ENCODE assay signal across 10 cellular contexts in the genomic region with DNA sequence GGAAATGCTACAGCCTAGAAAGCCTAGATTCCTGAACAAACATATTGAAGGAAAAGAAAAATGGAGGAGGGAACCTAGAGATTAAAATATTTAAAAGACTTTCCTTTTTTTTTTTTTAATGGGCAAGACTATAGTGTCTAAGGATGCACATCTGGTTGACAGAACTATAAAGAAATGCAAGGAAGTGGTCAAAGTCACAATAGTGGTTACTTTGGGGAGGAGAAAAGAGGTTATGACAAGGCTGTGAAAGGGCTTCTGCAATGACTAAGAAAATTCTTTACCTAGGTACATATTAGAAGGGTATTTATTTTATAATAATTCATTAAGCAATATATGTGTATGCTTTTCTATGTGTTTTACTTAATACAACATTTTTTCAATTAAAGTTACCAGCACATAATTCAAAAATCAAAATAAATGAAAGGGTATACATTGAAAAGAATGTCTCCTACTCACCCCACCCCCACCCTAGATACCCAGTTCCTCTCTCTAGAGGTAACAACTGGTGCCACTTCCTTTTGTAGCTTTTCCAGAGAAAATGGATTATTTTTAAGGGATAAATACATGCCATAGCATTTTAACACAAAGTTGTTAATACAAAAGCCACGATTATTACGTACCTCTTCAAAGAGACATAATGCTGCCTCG.
A peak's percentile ranks its signal among the peaks of the same experiment; 100 is the strongest.
DNase-seq lines count a peak whose midpoint lies in the region; ATAC-seq, FAIRE-seq and TF ChIP-seq lines count a peak whose summit lies in the region.
"Had no signal": no experiment of that assay in that cellular context is flagged by ENCODE, and none has a peak within 500 bp of the region (broad histone marks: within the 10 kb centered on the region; RNA-seq: fewer than 3 reads in every experiment).

No MANE protein-coding gene starts in this region.

- H3K9me1 ChIP-seq in K562 (ENCODE audit: control insufficient read depth, insufficient read depth, low read length): no peaks in the 10 kb centered on the region

- peak overlapping the region; percentile 39 for H3K27ac Mint-ChIP-seq in activated T-cell treated with anti-CD3 and anti-CD28 coated beads, Interleukin-2, amount 50 U/mL, for 24 hours
- no peak overlapping the region for H3K27ac Mint-ChIP-seq in stimulated activated effector memory CD8-positive, alpha-beta T cell treated with anti-CD3 and anti-CD28 coated beads, Interleukin-12 subunit alpha, Interleukin-12 subunit beta, amount 100 ng/mL, for 72 hours

- H3K9ac ChIP-seq in HUES48 (ENCODE audit: low read depth, low read length) (peak overlapping the region; percentile 74; the same call in 1 of the 2 replicates), K562 (ENCODE audit: insufficient read depth in 1 of 2, low read depth in 2 of 2, low read length in 2 of 2) (no peak overlapping the region)

- TF ChIP-seq EP300 in K562 (IDR thresholded peaks at IDR 0.05; ENCODE audit: low read length): no peak

- no peak for DNase-seq in activated T-cell treated with anti-CD3 and anti-CD28 coated beads, Interleukin-2, amount 50 U/mL, for 24 hours
- DNase-seq in activated T-cell treated with anti-CD3 and anti-CD28 coated beads, Interleukin-2, amount 50 U/mL, for 48 hours: no peak
- DNase-seq in K562 (ENCODE audit: extremely low read depth in 1 of 4, low spot score in 3 of 4) (no peak), NCI-H1694 (lab: John Stamatoyannopoulos, UW) (no peak), retina (no peak), SHP77 treated with DMSO at 0.1 percent for 48 hours (lab: John Stamatoyannopoulos, UW) (no peak)
- DNase-seq in stimulated activated effector memory CD8-positive, alpha-beta T cell treated with anti-CD3 and anti-CD28 coated beads, Interleukin-12 subunit alpha, Interleukin-12 subunit beta, amount 100 ng/mL, for 72 hours (ENCODE audit: low spot score in 2 of 2): no peak
- DNase-seq: hypothalamus had no signal

- no peak overlapping the region for H3K4me3 Mint-ChIP-seq in activated T-cell treated with anti-CD3 and anti-CD28 coated beads, Interleukin-2, amount 50 U/mL, for 24 hours
- no peak overlapping the region for H3K4me3 Mint-ChIP-seq in stimulated activated effector memory CD8-positive, alpha-beta T cell treated with anti-CD3 and anti-CD28 coated beads, Interleukin-12 subunit alpha, Interleukin-12 subunit beta, amount 100 ng/mL, for 72 hours

- peaks cover 96% of the 10 kb centered on the region for H3K79me2 ChIP-seq in K562 (ENCODE audit: control insufficient read depth, insufficient read depth, low read length)

- POLR2A ChIA-PET in K562 (lab: Yijun Ruan, JAX): interaction anchor here (0.6 to 1.5 kb wide), 5 partner anchors 10 to 134 kb away, joined by 3 to 5 read pairs (median 3); no protein-coding TSS in a partner anchor

- H3K27ac ChIP-seq in HUES48 (ENCODE audit: low read depth, low read length): peak overlapping the region; percentile 90
- H3K27ac ChIP-seq in K562 (ENCODE audit: extremely low read depth, low read depth, low read length): peak overlapping the region; percentile 8; the same call in 1 of the 3 replicates

- in situ Hi-C loops in K562 (cut with MboI): no loop called here

- no peak for TF ChIP-seq CTCF in K562 (IDR thresholded peaks at IDR 0.05 in 2 of 3, conservative IDR thresholded peaks at IDR 0.05 in 1 of 3; ENCODE audit: insufficient read depth in 2 of 3, low read depth in 1 of 3, low read length in 3 of 3)

- BruUV-seq in K562 (replicated peaks; lab: Mats Ljungman, UMichigan): no TSS peak

- no peak overlapping the region for H3K4me2 ChIP-seq in K562 (ENCODE audit: insufficient read depth, low read length)

- CTCF ChIA-PET in K562 (lab: Yijun Ruan, JAX; ENCODE audit: low intra/inter-chr PET ratio): interaction anchor here (0.6 kb wide), 1 partner anchor 10 kb away, joined by 3 read pairs; no protein-coding TSS in a partner anchor

- H3K4me3 ChIP-seq in HUES48 (ENCODE audit: low read depth, low read length): peak overlapping the region; percentile 30; the same call in 1 of the 2 replicates
- H3K4me3 ChIP-seq in K562: no peak overlapping the region
- H3K4me3 ChIP-seq: cardiac muscle cell had no signal

- H3K36me3 ChIP-seq in HUES48 (ENCODE audit: control insufficient read depth, insufficient read depth, low read length) (no peaks in the 10 kb centered on the region), K562 (ENCODE audit: control insufficient read depth, insufficient read depth, low read length) (peaks cover 27% of the 10 kb centered on the region)
- H3K36me3 ChIP-seq: cardiac muscle cell had no signal

- no peak; the same call in 2 of the 3 replicates for ATAC-seq in K562
- ATAC-seq in stimulated activated effector memory CD8-positive, alpha-beta T cell treated with anti-CD3 and anti-CD28 coated beads, Interleukin-12 subunit alpha, Interleukin-12 subunit beta, amount 100 ng/mL, for 72 hours: peak; percentile 100

- TF ChIP-seq POLR2A in K562 (conservative IDR thresholded peaks at IDR 0.05): no peak

- WGBS in K562 (ENCODE audit: insufficient coverage, low coverage, missing lambda C conversion rate): 93% methylated on average over 3 of the region's 3 CpGs

- peaks cover 69% of the 10 kb centered on the region for H3K4me1 ChIP-seq in HUES48 (ENCODE audit: control insufficient read depth, insufficient read depth, low read length)
- H3K4me1 ChIP-seq in K562 (replicated peaks in 1 of 2; ENCODE audit: control insufficient read depth in 2 of 2, insufficient read depth in 2 of 2, low read length in 2 of 2): peaks cover 0 to 14% of the 10 kb centered on the region in 2 experiments; a peak in 2 of 5 replicates

- H3K27me3 Mint-ChIP-seq in activated T-cell treated with anti-CD3 and anti-CD28 coated beads, Interleukin-2, amount 50 U/mL, for 24 hours: no peaks in the 10 kb centered on the region

- H3K27me3 ChIP-seq in HUES48 (ENCODE audit: control insufficient read depth, insufficient read depth, low read length) (no peaks in the 10 kb centered on the region), K562 (ENCODE audit: control insufficient read depth in 2 of 2, insufficient read depth in 2 of 2, low read length in 2 of 2) (no peaks in the 10 kb centered on the region)
- H3K27me3 ChIP-seq: cardiac muscle cell had no signal

- H3K4me1 Mint-ChIP-seq in activated T-cell treated with anti-CD3 and anti-CD28 coated beads, Interleukin-2, amount 50 U/mL, for 24 hours (ENCODE audit: low read depth): peaks cover 56% of the 10 kb centered on the region
- peaks cover 37% of the 10 kb centered on the region for H3K4me1 Mint-ChIP-seq in stimulated activated effector memory CD8-positive, alpha-beta T cell treated with anti-CD3 and anti-CD28 coated beads, Interleukin-12 subunit alpha, Interleukin-12 subunit beta, amount 100 ng/mL, for 72 hours

- intact Hi-C loops in K562 (cut with micrococcal nuclease): no loop called here

- H4K20me1 ChIP-seq in K562 (replicated peaks; ENCODE audit: control insufficient read depth, insufficient read depth, low read length): peaks cover 13% of the 10 kb centered on the region

- no peak for FAIRE-seq in K562 (lab: Jason Lieb, UNC)

- H3K9me3 Mint-ChIP-seq in activated T-cell treated with anti-CD3 and anti-CD28 coated beads, Interleukin-2, amount 50 U/mL, for 24 hours: no peaks in the 10 kb centered on the region
- H3K9me3 Mint-ChIP-seq in stimulated activated effector memory CD8-positive, alpha-beta T cell treated with anti-CD3 and anti-CD28 coated beads, Interleukin-12 subunit alpha, Interleukin-12 subunit beta, amount 100 ng/mL, for 72 hours: no peaks in the 10 kb centered on the region

- no peak overlapping the region for H2AFZ ChIP-seq in K562 (ENCODE audit: low read depth, low read length)

- H3K9me3 ChIP-seq in HUES48 (ENCODE audit: control insufficient read depth, insufficient read depth, low read length): no peaks in the 10 kb centered on the region
- no peaks in the 10 kb centered on the region for H3K9me3 ChIP-seq in K562 (replicated peaks; ENCODE audit: control insufficient read depth, insufficient read depth, low read depth, low read length)

- peaks cover 28% of the 10 kb centered on the region for H3K36me3 Mint-ChIP-seq in activated T-cell treated with anti-CD3 and anti-CD28 coated beads, Interleukin-2, amount 50 U/mL, for 24 hours (ENCODE audit: low read depth)
- H3K36me3 Mint-ChIP-seq in stimulated activated effector memory CD8-positive, alpha-beta T cell treated with anti-CD3 and anti-CD28 coated beads, Interleukin-12 subunit alpha, Interleukin-12 subunit beta, amount 100 ng/mL, for 72 hours: peaks cover 5% of the 10 kb centered on the region

- no peak for TF ChIP-seq RAD21 in K562 (CRISPR knock-in tag; conservative IDR thresholded peaks at IDR 0.05 in 1 of 2, IDR thresholded peaks at IDR 0.05 in 1 of 2)

TF ChIP-seq in K562, 482 proteins besides CTCF, POLR2A, EP300 and RAD21:
- no peak for TF ChIP-seq ZNF668 (CRISPR knock-in tag; IDR thresholded peaks at IDR 0.05)
- TF ChIP-seq SPI1 (IDR thresholded peaks at IDR 0.05; ENCODE audit: borderline replicate concordance, low read depth, low read length): peak; percentile 42; the same call in 1 of the 2 replicates
- no peak for TF ChIP-seq ZNF79 (CRISPR knock-in tag; IDR thresholded peaks at IDR 0.05; ENCODE audit: low read depth)
